13 cellular contexts compared by ENCODE assay signal in the genomic region with DNA sequence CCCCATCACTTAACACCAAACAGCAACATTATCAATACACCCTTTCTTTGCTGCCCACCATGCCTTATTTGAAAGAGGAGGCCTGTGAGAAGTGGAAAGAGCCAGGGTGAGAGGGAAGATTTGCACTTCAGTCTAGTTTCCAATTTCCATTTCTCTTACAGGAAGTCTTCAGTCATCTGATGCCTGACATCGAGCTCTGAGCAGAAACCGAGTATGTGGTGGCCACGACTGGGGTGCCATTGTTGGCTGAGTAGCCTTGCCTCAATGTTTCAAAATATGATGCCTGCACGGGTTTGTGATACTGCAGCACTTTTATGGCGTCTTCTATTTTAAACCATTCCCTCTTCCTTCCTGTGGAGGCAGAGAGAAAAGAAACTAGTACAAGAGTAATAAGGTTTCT. TPM values are rescaled to one million over a fixed set of nuclear protein-coding genes. Genes with fewer than 3 reads are reported as not detected.
DNase-seq lines count a peak whose midpoint lies in the region; ATAC-seq and TF ChIP-seq lines count a peak whose summit lies in the region.
"Had no signal": no experiment of that assay in that cellular context is flagged by ENCODE, and none has a peak within 500 bp of the region (broad histone marks: within the 10 kb centered on the region; RNA-seq: fewer than 3 reads in every experiment).

No MANE protein-coding gene starts in this region.

- no peaks in the 10 kb centered on the region for H3K27me3 Mint-ChIP-seq in activated CD8-positive, alpha-beta T cell treated with anti-CD3 and anti-CD28 coated beads, Interleukin-2, amount 10 ng/mL, durations not matched to agents 7 days and 5 days (ENCODE audit: low read depth)

- H3K4me1 Mint-ChIP-seq in activated CD8-positive, alpha-beta T cell treated with anti-CD3 and anti-CD28 coated beads, Interleukin-2, amount 10 ng/mL, durations not matched to agents 7 days and 5 days (ENCODE audit: low read depth) = peaks cover 29% of the 10 kb centered on the region

- no peak for TF ChIP-seq CTCF in heart left ventricle (IDR thresholded peaks at IDR 0.05)
- no peak for TF ChIP-seq CTCF in spleen (IDR thresholded peaks at IDR 0.05 in 8 of 11, conservative IDR thresholded peaks at IDR 0.05 in 3 of 11)
- no peak for TF ChIP-seq CTCF in PC-3 (conservative IDR thresholded peaks at IDR 0.05; ENCODE audit: low read depth, low read length)

- no TSS peak for BruUV-seq in PC-3 (replicated peaks; lab: Mats Ljungman, UMichigan)

- no peak overlapping the region for H3K4me2 ChIP-seq in PC-3 (ENCODE audit: low read length)

- intact Hi-C loops in heart left ventricle (cut with DNase I) = loop anchor here in 1 of 10 donors (10.0 kb wide), 1 partner anchor 106 kb away; a partner anchor contains a TSS
- intact Hi-C loops in Right ventricle myocardium inferior (cut with DNase I) = no loop called here
- intact Hi-C loops in spleen (cut with DNase I; ENCODE audit: low total_unique reads) = no loop called here
- intact Hi-C loops in PC-3 (cut with micrococcal nuclease) = no loop called here

- H3K9me3 ChIP-seq in heart left ventricle (no peaks in the 10 kb centered on the region), spleen (no peaks in the 10 kb centered on the region), PC-3 (ENCODE audit: low read length) (no peaks in the 10 kb centered on the region)
- H3K9me3 ChIP-seq: ascending aorta had no signal

- H2AFZ ChIP-seq in PC-3 (ENCODE audit: low read length) = no peak overlapping the region
- H2AFZ ChIP-seq: GM23248 had no signal

- no peaks in the 10 kb centered on the region for H3F3A ChIP-seq in PC-3 (ENCODE audit: low read length, unreplicated experiment)

- CTCF ChIA-PET in activated CD8-positive, alpha-beta T cell treated with anti-CD3 and anti-CD28 coated beads, Interleukin-2, amount 10 ng/mL, durations not matched to agents 7 days and 5 days (lab: Charles Lee) = interaction anchor here (0.6 to 1.6 kb wide), 4 partner anchors 39 to 267 kb away, joined by 3 to 8 read pairs (median 4); no protein-coding TSS in a partner anchor
- CTCF ChIA-PET in PC-3 (lab: Charles Lee) = no interaction called here

- no peaks in the 10 kb centered on the region for H3K27me3 ChIP-seq in heart left ventricle
- H3K27me3 ChIP-seq in spleen (replicated peaks in 1 of 7) = no peaks in the 10 kb centered on the region
- no peaks in the 10 kb centered on the region for H3K27me3 ChIP-seq in PC-3 (ENCODE audit: low read length)
- H3K27me3 ChIP-seq: ascending aorta had no signal

- no peaks in the 10 kb centered on the region for H3K9me2 ChIP-seq in PC-3 (replicated peaks; ENCODE audit: low read length)

- H3K4me3 ChIP-seq in heart left ventricle (no peak overlapping the region), spleen (no peak overlapping the region), PC-3 (ENCODE audit: low read length) (no peak overlapping the region)
- H3K4me3 ChIP-seq: ascending aorta, GM23248 had no signal

- no peak for ATAC-seq in heart left ventricle
- no peak for ATAC-seq in Right ventricle myocardium inferior
- peak; percentile 57 for ATAC-seq in HG02642 (IDR thresholded peaks at IDR 0.05; ENCODE audit: poor library complexity, unreplicated experiment)
- ATAC-seq in activated CD8-positive, alpha-beta T cell treated with anti-CD3 and anti-CD28 coated beads, Interleukin-2, amount 10 ng/mL, durations not matched to agents 7 days and 5 days = peak; percentile 71
- no peak for ATAC-seq in PC-3
- ATAC-seq: left lobe of liver had no signal

- H3K27ac Mint-ChIP-seq in activated CD8-positive, alpha-beta T cell treated with anti-CD3 and anti-CD28 coated beads, Interleukin-2, amount 10 ng/mL, durations not matched to agents 7 days and 5 days = peak overlapping the region; percentile 82

- H3K9me3 Mint-ChIP-seq in activated CD8-positive, alpha-beta T cell treated with anti-CD3 and anti-CD28 coated beads, Interleukin-2, amount 10 ng/mL, durations not matched to agents 7 days and 5 days (ENCODE audit: insufficient read depth) = no peaks in the 10 kb centered on the region

- WGBS in heart left ventricle, 4 donors = 29 to 39% (median 33%) methylated on average over 5 of the region's 5 CpGs
- 2 to 8% (median 5%) methylated on average over 5 of the region's 5 CpGs for WGBS in spleen, 5 donors

- H3K27ac ChIP-seq in heart left ventricle = peak overlapping the region in 11 of 12 donors; percentile 1 to 65 (median 31)
- H3K27ac ChIP-seq in spleen = peak overlapping the region in 7 of 8 donors; percentile 12 to 69 (median 45)
- H3K27ac ChIP-seq in PC-3 (ENCODE audit: low read length) = no peak overlapping the region
- H3K27ac ChIP-seq: ascending aorta, GM23248 had no signal

- DNase-seq in heart left ventricle (no peak), Right ventricle myocardium inferior (ENCODE audit: missing footprints) (no peak), spleen (no peak), GDM1 (lab: John Stamatoyannopoulos, UW) (no peak), NCI-H510A (lab: John Stamatoyannopoulos, UW) (no peak), PC-3 (no peak)
- peak; percentile 52 for DNase-seq in activated CD8-positive, alpha-beta T cell treated with anti-CD3 and anti-CD28 coated beads, Interleukin-2, amount 10 ng/mL, durations not matched to agents 7 days and 5 days
- DNase-seq: GM23248, NCI-H2029, occipital lobe had no signal

- peak overlapping the region; percentile 22 for H3K4me3 Mint-ChIP-seq in activated CD8-positive, alpha-beta T cell treated with anti-CD3 and anti-CD28 coated beads, Interleukin-2, amount 10 ng/mL, durations not matched to agents 7 days and 5 days

- H3K4me1 ChIP-seq in heart left ventricle (peaks cover 9 to 61% (median 48%) of the 10 kb centered on the region in 12 donors), spleen (peaks cover 14 to 61% (median 48%) of the 10 kb centered on the region in 6 donors), PC-3 (ENCODE audit: insufficient read depth, low read length) (no peaks in the 10 kb centered on the region)

- TF ChIP-seq POLR2A in heart left ventricle (IDR thresholded peaks at IDR 0.05) (no peak), spleen (IDR thresholded peaks at IDR 0.05) (no peak)

- H3K9ac ChIP-seq in PC-3 (ENCODE audit: low read length) = no peak overlapping the region
- H3K9ac ChIP-seq: GM23248 had no signal

- POLR2A ChIA-PET in activated CD8-positive, alpha-beta T cell treated with anti-CD3 and anti-CD28 coated beads, Interleukin-2, amount 10 ng/mL, durations not matched to agents 7 days and 5 days (lab: Charles Lee) = interaction anchor here (0.6 kb wide), 1 partner anchor 24 kb away, joined by 3 read pairs; no protein-coding TSS in a partner anchor
- POLR2A ChIA-PET in PC-3 (lab: Charles Lee; ENCODE audit: unreplicated experiment) = no interaction called here

- H3K36me3 Mint-ChIP-seq in activated CD8-positive, alpha-beta T cell treated with anti-CD3 and anti-CD28 coated beads, Interleukin-2, amount 10 ng/mL, durations not matched to agents 7 days and 5 days (ENCODE audit: low read depth) = peaks cover 39% of the 10 kb centered on the region

- no peaks in the 10 kb centered on the region for H4K20me1 ChIP-seq in PC-3 (ENCODE audit: low read length)

- H3K36me3 ChIP-seq in heart left ventricle = peaks cover 0 to 47% (median 31%) of the 10 kb centered on the region in 9 donors
- peaks cover 0 to 60% (median 21%) of the 10 kb centered on the region in 6 donors for H3K36me3 ChIP-seq in spleen
- H3K36me3 ChIP-seq in PC-3 (ENCODE audit: low read depth, low read length) = peaks cover 23% of the 10 kb centered on the region; the same call in 1 of the 2 replicates

- no peaks in the 10 kb centered on the region for H3K79me2 ChIP-seq in PC-3 (ENCODE audit: low read length)

RNA-seq across cellular contexts. Expression of a gene that starts 39.8 kb away (rescaled TPM):
- total RNA-seq in heart left ventricle (10 to 100 TPM; 18.4 to 37.4 (median 22.6) TPM), Right ventricle myocardium inferior (20.7 TPM), spleen (10 to 100 TPM; 24.7 to 40.7 (median 33.9) TPM), PC-3 (2014; rRNA removed) (25.8 and 26.8 TPM in 2 replicates)
- polyA plus RNA-seq in heart left ventricle (10 to 100 TPM; 36.5 to 50.4 TPM), spleen (10 to 100 TPM; 69.0 to 73.7 (median 71.5) TPM)
- total RNA-seq in activated CD8-positive, alpha-beta T cell treated with anti-CD3 and anti-CD28 coated beads, Interleukin-2, amount 10 ng/mL, durations not matched to agents 7 days and 5 days = 10 to 100 TPM; 21.3 to 26.7 TPM

RNA-seq across cellular contexts. Expression of a gene that starts 51.9 kb away (rescaled TPM):
- total RNA-seq in heart left ventricle = 10 to 100 TPM; 36.4 to 71.5 (median 44.8) TPM
- 10 to 100 TPM; 23.0 to 76.1 TPM for polyA plus RNA-seq in heart left ventricle
- total RNA-seq in Right ventricle myocardium inferior = 44.4 TPM
- 100 to 1,000 TPM; 300 to 308 TPM for total RNA-seq in activated CD8-positive, alpha-beta T cell treated with anti-CD3 and anti-CD28 coated beads, Interleukin-2, amount 10 ng/mL, durations not matched to agents 7 days and 5 days
- 100 to 1,000 TPM in 2 of 7 donors, 10 to 100 TPM in 5; 49.9 to 112 (median 73.5) TPM for total RNA-seq in spleen
- polyA plus RNA-seq in spleen = 100 to 1,000 TPM in 2 of 3 donors, 10 to 100 TPM in 1; 63.7 to 129 (median 109) TPM
- 1,115 and 1,441 TPM in 2 replicates for total RNA-seq in PC-3 (2014; rRNA removed)

Comparison
In these comparisons a context has a peak if more than half of its experiments do, and no peak if none do; other contexts are left out.
1. ATAC-seq: peak in HG02642 (single experiment) and activated CD8-positive, alpha-beta T cell treated with anti-CD3 and anti-CD28 coated beads, Interleukin-2, amount 10 ng/mL, durations not matched to agents 7 days and 5 days (single experiment); none in heart left ventricle (0 of 4), Right ventricle myocardium inferior (single experiment) and PC-3 (single experiment).